1 cellular context compared by ENCODE assay signal in the genomic region with DNA sequence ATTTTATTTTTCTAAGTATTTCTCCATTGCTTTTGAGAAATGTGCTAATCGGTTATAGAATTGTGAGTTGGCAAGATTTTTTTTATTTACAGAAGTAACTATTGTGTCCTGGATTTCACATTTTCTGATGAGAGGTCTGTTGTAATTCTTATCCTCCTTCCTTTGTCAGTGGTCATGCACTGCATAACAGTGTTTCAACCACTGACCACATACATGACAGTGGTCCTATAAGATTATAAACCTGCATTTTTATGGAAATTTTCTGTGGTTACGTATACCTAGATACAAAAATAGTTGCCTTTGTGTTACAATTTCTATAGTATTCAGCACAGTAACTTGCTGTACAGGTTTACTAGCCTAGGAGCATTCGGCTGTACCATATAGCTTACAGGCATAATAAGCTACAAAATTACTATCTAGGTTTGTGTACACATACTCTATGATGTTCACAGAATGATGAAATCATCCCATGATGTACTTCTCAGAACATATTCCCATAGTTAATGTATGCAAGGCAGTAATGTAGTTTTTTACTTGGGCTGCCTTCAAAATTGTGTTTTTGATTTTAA.
TF ChIP-seq lines count a peak whose summit lies in the region.

No MANE protein-coding gene starts in this region.

TF ChIP-seq in SK-N-SH, 30 proteins besides CTCF, POLR2A, EP300 and RAD21 (continued from another document):
- TF ChIP-seq, protein P1, sequence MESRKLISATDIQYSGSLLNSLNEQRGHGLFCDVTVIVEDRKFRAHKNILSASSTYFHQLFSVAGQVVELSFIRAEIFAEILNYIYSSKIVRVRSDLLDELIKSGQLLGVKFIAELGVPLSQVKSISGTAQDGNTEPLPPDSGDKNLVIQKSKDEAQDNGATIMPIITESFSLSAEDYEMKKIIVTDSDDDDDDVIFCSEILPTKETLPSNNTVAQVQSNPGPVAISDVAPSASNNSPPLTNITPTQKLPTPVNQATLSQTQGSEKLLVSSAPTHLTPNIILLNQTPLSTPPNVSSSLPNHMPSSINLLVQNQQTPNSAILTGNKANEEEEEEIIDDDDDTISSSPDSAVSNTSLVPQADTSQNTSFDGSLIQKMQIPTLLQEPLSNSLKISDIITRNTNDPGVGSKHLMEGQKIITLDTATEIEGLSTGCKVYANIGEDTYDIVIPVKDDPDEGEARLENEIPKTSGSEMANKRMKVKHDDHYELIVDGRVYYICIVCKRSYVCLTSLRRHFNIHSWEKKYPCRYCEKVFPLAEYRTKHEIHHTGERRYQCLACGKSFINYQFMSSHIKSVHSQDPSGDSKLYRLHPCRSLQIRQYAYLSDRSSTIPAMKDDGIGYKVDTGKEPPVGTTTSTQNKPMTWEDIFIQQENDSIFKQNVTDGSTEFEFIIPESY (IDR thresholded peaks at IDR 0.05; ENCODE audit: borderline replicate concordance, low read depth): no peak
- TF ChIP-seq, protein P2, sequence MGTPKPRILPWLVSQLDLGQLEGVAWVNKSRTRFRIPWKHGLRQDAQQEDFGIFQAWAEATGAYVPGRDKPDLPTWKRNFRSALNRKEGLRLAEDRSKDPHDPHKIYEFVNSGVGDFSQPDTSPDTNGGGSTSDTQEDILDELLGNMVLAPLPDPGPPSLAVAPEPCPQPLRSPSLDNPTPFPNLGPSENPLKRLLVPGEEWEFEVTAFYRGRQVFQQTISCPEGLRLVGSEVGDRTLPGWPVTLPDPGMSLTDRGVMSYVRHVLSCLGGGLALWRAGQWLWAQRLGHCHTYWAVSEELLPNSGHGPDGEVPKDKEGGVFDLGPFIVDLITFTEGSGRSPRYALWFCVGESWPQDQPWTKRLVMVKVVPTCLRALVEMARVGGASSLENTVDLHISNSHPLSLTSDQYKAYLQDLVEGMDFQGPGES (IDR thresholded peaks at IDR 0.05; ENCODE audit: low read depth, low read length): no peak
- no peak for TF ChIP-seq NRF1 (IDR thresholded peaks at IDR 0.05; ENCODE audit: low read depth, low read length)
- TF ChIP-seq, protein P3, sequence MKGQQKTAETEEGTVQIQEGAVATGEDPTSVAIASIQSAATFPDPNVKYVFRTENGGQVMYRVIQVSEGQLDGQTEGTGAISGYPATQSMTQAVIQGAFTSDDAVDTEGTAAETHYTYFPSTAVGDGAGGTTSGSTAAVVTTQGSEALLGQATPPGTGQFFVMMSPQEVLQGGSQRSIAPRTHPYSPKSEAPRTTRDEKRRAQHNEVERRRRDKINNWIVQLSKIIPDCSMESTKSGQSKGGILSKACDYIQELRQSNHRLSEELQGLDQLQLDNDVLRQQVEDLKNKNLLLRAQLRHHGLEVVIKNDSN (IDR thresholded peaks at IDR 0.05; ENCODE audit: borderline replicate concordance, low read depth): no peak
- no peak for TF ChIP-seq POLR2AphosphoS5 (IDR thresholded peaks at IDR 0.05; ENCODE audit: low read depth, low read length)
- no peak for TF ChIP-seq YY1 (IDR thresholded peaks at IDR 0.05; ENCODE audit: low read depth)
- TF ChIP-seq, protein P4, sequence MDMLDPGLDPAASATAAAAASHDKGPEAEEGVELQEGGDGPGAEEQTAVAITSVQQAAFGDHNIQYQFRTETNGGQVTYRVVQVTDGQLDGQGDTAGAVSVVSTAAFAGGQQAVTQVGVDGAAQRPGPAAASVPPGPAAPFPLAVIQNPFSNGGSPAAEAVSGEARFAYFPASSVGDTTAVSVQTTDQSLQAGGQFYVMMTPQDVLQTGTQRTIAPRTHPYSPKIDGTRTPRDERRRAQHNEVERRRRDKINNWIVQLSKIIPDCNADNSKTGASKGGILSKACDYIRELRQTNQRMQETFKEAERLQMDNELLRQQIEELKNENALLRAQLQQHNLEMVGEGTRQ (IDR thresholded peaks at IDR 0.05; ENCODE audit: borderline replicate concordance, low read depth, low read length): no peak
- no peak for TF ChIP-seq RCOR1 (IDR thresholded peaks at IDR 0.05; ENCODE audit: low read length)
- no peak for TF ChIP-seq NFIC (IDR thresholded peaks at IDR 0.05; ENCODE audit: borderline replicate concordance)
- TF ChIP-seq TAF1 (IDR thresholded peaks at IDR 0.05; ENCODE audit: borderline replicate concordance, low read depth, low read length): no peak
